In the genomic region with DNA sequence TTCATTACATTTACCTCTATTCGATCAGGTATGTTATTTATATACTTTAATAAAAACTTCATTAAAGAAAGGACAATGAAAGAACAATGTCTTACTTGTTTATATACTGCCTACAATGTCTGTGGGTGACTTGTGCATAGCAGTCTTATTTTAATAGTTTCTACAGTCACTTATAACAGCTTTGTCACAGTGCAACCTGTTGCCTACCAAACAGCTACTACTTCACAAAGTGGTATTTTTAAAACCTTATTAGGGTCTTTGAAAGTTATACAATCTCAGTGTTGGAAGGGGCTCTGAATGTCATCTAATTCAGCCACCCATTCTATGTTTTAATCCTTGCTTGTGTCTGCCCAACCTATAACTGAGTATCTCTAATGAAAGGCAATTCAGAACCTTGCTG, we compare ENCODE assay signal across 22 cellular contexts. TPM values are rescaled to one million over a fixed set of nuclear protein-coding genes. Genes with fewer than 3 reads are reported as not detected.
A peak's percentile ranks its signal among the peaks of the same experiment; 100 is the strongest.
DNase-seq lines count a peak whose midpoint lies in the region; ATAC-seq, FAIRE-seq and TF ChIP-seq lines count a peak whose summit lies in the region.
"Had no signal": no experiment of that assay in that cellular context is flagged by ENCODE, and none has a peak within 500 bp of the region (broad histone marks: within the 10 kb centered on the region; RNA-seq: fewer than 3 reads in every experiment).

No MANE protein-coding gene starts in this region.

- intact Hi-C loops in natural killer cell (cut with micrococcal nuclease) = no loop called here
- intact Hi-C loops in K562 (cut with micrococcal nuclease) = no loop called here

- no TSS peak for BruUV-seq in K562 (replicated peaks; lab: Mats Ljungman, UMichigan)

- no peak for TF ChIP-seq RAD21 in K562 (CRISPR knock-in tag; conservative IDR thresholded peaks at IDR 0.05 in 1 of 2, IDR thresholded peaks at IDR 0.05 in 1 of 2)

- no peak overlapping the region for H3K4me2 ChIP-seq in K562 (ENCODE audit: insufficient read depth, low read length)
- H3K4me2 ChIP-seq: A549 had no signal

- 90% methylated on average over 1 of the region's 1 CpG for WGBS in K562 (ENCODE audit: insufficient coverage, low coverage, missing lambda C conversion rate)

- TF ChIP-seq POLR2A in K562 (conservative IDR thresholded peaks at IDR 0.05) = no peak

- H3K9me3 Mint-ChIP-seq in natural killer cell = no peaks in the 10 kb centered on the region
- no peaks in the 10 kb centered on the region for H3K9me3 Mint-ChIP-seq in natural killer cell treated with Interleukin-12 subunit alpha and Interleukin-12 subunit beta and Interleukin-15 and Interleukin-18, amount 100 ng/mL, for 72 hours
- no peaks in the 10 kb centered on the region for H3K9me3 Mint-ChIP-seq in stimulated activated effector memory CD8-positive, alpha-beta T cell treated with anti-CD3 and anti-CD28 coated beads, Interleukin-12 subunit alpha, Interleukin-12 subunit beta, amount 100 ng/mL, for 72 hours
- H3K9me3 Mint-ChIP-seq: CD8-positive, alpha-beta T cell had no signal

- CTCF ChIA-PET in K562 (lab: Yijun Ruan, JAX; ENCODE audit: low intra/inter-chr PET ratio) = no interaction called here

- ATAC-seq in natural killer cell (no peak), K562 (no peak; the same call in 2 of the 3 replicates)
- no peak for ATAC-seq in natural killer cell treated with Interleukin-12 subunit alpha and Interleukin-12 subunit beta and Interleukin-15 and Interleukin-18, amount 100 ng/mL, for 72 hours
- no peak for ATAC-seq in stimulated activated effector memory CD8-positive, alpha-beta T cell treated with anti-CD3 and anti-CD28 coated beads, Interleukin-12 subunit alpha, Interleukin-12 subunit beta, amount 100 ng/mL, for 72 hours
- ATAC-seq: A549; CD8-positive, alpha-beta T cell had no signal

- no peak overlapping the region for H3K9ac ChIP-seq in K562 (ENCODE audit: insufficient read depth in 1 of 2, low read depth in 2 of 2, low read length in 2 of 2)
- H3K9ac ChIP-seq: GM23248 had no signal

- H3K4me1 Mint-ChIP-seq in natural killer cell = peaks cover 76 to 77% of the 10 kb centered on the region in 2 donors
- peaks cover 42 to 68% of the 10 kb centered on the region in 2 donors for H3K4me1 Mint-ChIP-seq in natural killer cell treated with Interleukin-12 subunit alpha and Interleukin-12 subunit beta and Interleukin-15 and Interleukin-18, amount 100 ng/mL, for 72 hours (ENCODE audit: low read depth in 2 of 2)
- H3K4me1 Mint-ChIP-seq in stimulated activated effector memory CD8-positive, alpha-beta T cell treated with anti-CD3 and anti-CD28 coated beads, Interleukin-12 subunit alpha, Interleukin-12 subunit beta, amount 100 ng/mL, for 72 hours = peaks cover 62% of the 10 kb centered on the region

- H3K4me3 ChIP-seq in K562 = no peak overlapping the region
- H3K4me3 ChIP-seq: A549, GM23248 had no signal

- H3K79me2 ChIP-seq in K562 (ENCODE audit: control insufficient read depth, insufficient read depth, low read length) = peaks cover 99% of the 10 kb centered on the region

- H3K9me3 ChIP-seq in K562 (replicated peaks; ENCODE audit: control insufficient read depth, insufficient read depth, low read depth, low read length) = no peaks in the 10 kb centered on the region
- H3K9me3 ChIP-seq: A549, Caco-2 had no signal

- TF ChIP-seq CTCF in natural killer cell (IDR thresholded peaks at IDR 0.05) = no peak
- no peak for TF ChIP-seq CTCF in K562 (IDR thresholded peaks at IDR 0.05 in 2 of 3, conservative IDR thresholded peaks at IDR 0.05 in 1 of 3; ENCODE audit: insufficient read depth in 2 of 3, low read depth in 1 of 3, low read length in 3 of 3)

- POLR2A ChIA-PET in K562 (lab: Yijun Ruan, JAX) = interaction anchor here (1.1 to 2.8 kb wide), 3 partner anchors 8 to 1765 kb away, joined by 3 to 9 read pairs (median 3); no protein-coding TSS in a partner anchor

- H3K36me3 ChIP-seq in K562 (ENCODE audit: control insufficient read depth, insufficient read depth, low read length) = peaks cover 51% of the 10 kb centered on the region

- H3K4me1 ChIP-seq in K562 (replicated peaks in 1 of 2; ENCODE audit: control insufficient read depth in 2 of 2, insufficient read depth in 2 of 2, low read length in 2 of 2) = peaks cover 0 to 35% of the 10 kb centered on the region in 2 experiments; a peak in 3 of 5 replicates

- TF ChIP-seq EP300 in K562 (IDR thresholded peaks at IDR 0.05; ENCODE audit: low read length) = no peak

- in situ Hi-C loops in K562 (cut with MboI) = loop anchor here (25.0 kb wide), 1 partner anchor 1296 kb away; no protein-coding TSS in a partner anchor

- H3K9me1 ChIP-seq in K562 (ENCODE audit: control insufficient read depth, insufficient read depth, low read length) = no peaks in the 10 kb centered on the region

- H3K27ac Mint-ChIP-seq in natural killer cell = peak overlapping the region; percentile 11 to 67
- H3K27ac Mint-ChIP-seq in natural killer cell treated with Interleukin-12 subunit alpha and Interleukin-12 subunit beta and Interleukin-15 and Interleukin-18, amount 100 ng/mL, for 72 hours = no peak overlapping the region
- H3K27ac Mint-ChIP-seq in stimulated activated effector memory CD8-positive, alpha-beta T cell treated with anti-CD3 and anti-CD28 coated beads, Interleukin-12 subunit alpha, Interleukin-12 subunit beta, amount 100 ng/mL, for 72 hours = peak overlapping the region; percentile 54
- H3K27ac Mint-ChIP-seq: CD8-positive, alpha-beta T cell had no signal

- FAIRE-seq in K562 (lab: Jason Lieb, UNC) = peak; percentile 11
- FAIRE-seq in RCC 7860 (lab: Jason Lieb, UNC) = no peak
- FAIRE-seq: A549, G401.6, GM12892, GM19239, H1 had no signal

- H3K27me3 ChIP-seq in K562 (ENCODE audit: control insufficient read depth in 2 of 2, insufficient read depth in 2 of 2, low read length in 2 of 2) = no peaks in the 10 kb centered on the region

- no peak for DNase-seq in natural killer cell
- no peak for DNase-seq in natural killer cell treated with Interleukin-12 subunit alpha and Interleukin-12 subunit beta and Interleukin-15 and Interleukin-18, amount 100 ng/mL, for 72 hours (ENCODE audit: low spot score)
- DNase-seq in K562 (ENCODE audit: extremely low read depth in 1 of 4, low spot score in 3 of 4) = no peak
- DNase-seq in stimulated activated effector memory CD8-positive, alpha-beta T cell treated with anti-CD3 and anti-CD28 coated beads, Interleukin-12 subunit alpha, Interleukin-12 subunit beta, amount 100 ng/mL, for 72 hours (ENCODE audit: low spot score in 2 of 2) = no peak
- no peak for DNase-seq in middle frontal gyrus (ENCODE audit: extremely low spot score, low spot score)
- no peak for DNase-seq in RCC 7860 (ENCODE audit: low spot score)
- DNase-seq: 8988T; ACHN; AML-193; C1 segment of cervical spinal cord; Caco-2; CD8-positive, alpha-beta T cell; DMS153; DND-41; GM23248; H7; HCEC 1CT had no signal

- no peak overlapping the region for H2AFZ ChIP-seq in K562 (ENCODE audit: low read depth, low read length)
- H2AFZ ChIP-seq: GM23248 had no signal

- H3K4me3 Mint-ChIP-seq in natural killer cell = no peak overlapping the region
- no peak overlapping the region for H3K4me3 Mint-ChIP-seq in natural killer cell treated with Interleukin-12 subunit alpha and Interleukin-12 subunit beta and Interleukin-15 and Interleukin-18, amount 100 ng/mL, for 72 hours
- no peak overlapping the region for H3K4me3 Mint-ChIP-seq in stimulated activated effector memory CD8-positive, alpha-beta T cell treated with anti-CD3 and anti-CD28 coated beads, Interleukin-12 subunit alpha, Interleukin-12 subunit beta, amount 100 ng/mL, for 72 hours
- H3K4me3 Mint-ChIP-seq: CD8-positive, alpha-beta T cell had no signal

- no peaks in the 10 kb centered on the region for H3K27me3 Mint-ChIP-seq in natural killer cell (ENCODE audit: low read depth in 2 of 2)
- no peaks in the 10 kb centered on the region for H3K27me3 Mint-ChIP-seq in natural killer cell treated with Interleukin-12 subunit alpha and Interleukin-12 subunit beta and Interleukin-15 and Interleukin-18, amount 100 ng/mL, for 72 hours

- H4K20me1 ChIP-seq in K562 (replicated peaks; ENCODE audit: control insufficient read depth, insufficient read depth, low read length) = no peaks in the 10 kb centered on the region

- no peaks in the 10 kb centered on the region for H3K36me3 Mint-ChIP-seq in natural killer cell
- H3K36me3 Mint-ChIP-seq in natural killer cell treated with Interleukin-12 subunit alpha and Interleukin-12 subunit beta and Interleukin-15 and Interleukin-18, amount 100 ng/mL, for 72 hours = peaks cover 10% of the 10 kb centered on the region
- peaks cover 34% of the 10 kb centered on the region for H3K36me3 Mint-ChIP-seq in stimulated activated effector memory CD8-positive, alpha-beta T cell treated with anti-CD3 and anti-CD28 coated beads, Interleukin-12 subunit alpha, Interleukin-12 subunit beta, amount 100 ng/mL, for 72 hours

- H3K27ac ChIP-seq in K562 (ENCODE audit: extremely low read depth, low read depth, low read length) = no peak overlapping the region
- H3K27ac ChIP-seq: A549, GM23248 had no signal

TF ChIP-seq in K562, 482 proteins besides CTCF, POLR2A, EP300 and RAD21 (continues in another document):
- TF ChIP-seq FIP1L1 (IDR thresholded peaks at IDR 0.05; ENCODE audit: low read depth, low read length, poor library complexity, severe bottlenecking) = no peak
- TF ChIP-seq ZNF224 (CRISPR knock-in tag; IDR thresholded peaks at IDR 0.05) = no peak
- no peak for TF ChIP-seq FOXK1 (CRISPR knock-in tag; IDR thresholded peaks at IDR 0.05; ENCODE audit: borderline replicate concordance)
- TF ChIP-seq ZFX (CRISPR knock-in tag; IDR thresholded peaks at IDR 0.05) = peak; percentile 12; the same call in 1 of the 2 replicates

RNA-seq across cellular contexts. Expression of a gene that starts 19.0 kb away (rescaled TPM):
- total RNA-seq in natural killer cell (100 to 1,000 TPM; 161 to 170 (median 165) TPM), K562 (2014; rRNA removed) (94.4 and 128 TPM in 2 replicates), K562 (2014; rRNA removed; fragmentation: Illumina TruSeq; extraction: Trizol) (156 and 189 TPM in 2 replicates), K562 (2015; rRNA removed; fragmentation: Illumina TruSeq; extraction: Trizol) (154 and 159 TPM in 2 replicates), K562 (2021) (236 and 261 TPM in 2 replicates)
- 100 to 1,000 TPM; 148 to 190 TPM for total RNA-seq in natural killer cell treated with Interleukin-12 subunit alpha and Interleukin-12 subunit beta and Interleukin-15 and Interleukin-18, amount 100 ng/mL, for 72 hours
- 24.4 and 41.1 TPM in 2 replicates for total RNA-seq in K562 (2011; cell fraction: chromatin; rRNA removed; ENCODE audit: low replicate concordance)
- total RNA-seq in K562 (2011; cell fraction: nucleolus; rRNA removed) = 26.7 and 34.1 TPM in 2 replicates
- 43.8 and 76.6 TPM in 2 replicates for total RNA-seq in K562 (2011; cell fraction: nucleoplasm; rRNA removed)
- polyA plus RNA-seq in K562 (2011; rRNA removed) (189 and 191 TPM in 2 replicates), K562 (2014; fragmentation: Illumina TruSeq; extraction: Trizol) (224 and 243 TPM in 2 replicates), K562 (2014; fragmentation: Nextera tagmentation; extraction: Ambion mirVana) (10 to 100 TPM; 68.5 to 68.6 TPM), K562 (2014; rRNA removed) (133 and 148 TPM in 2 replicates)
- polyA plus RNA-seq in K562 (2011; cell fraction: cytosol; rRNA removed) = 69.3 and 142 TPM in 2 replicates
- polyA plus RNA-seq in K562 (2011; cell fraction: nucleus; rRNA removed) = 61.0 and 67.9 TPM in 2 replicates
- 190 and 199 TPM in 2 replicates for polyA plus RNA-seq in K562 (2012)
- 247 and 299 TPM in 2 replicates for polyA minus RNA-seq in K562 (2011; rRNA and poly(A)+ RNA removed)
- 168 and 172 TPM in 2 replicates for polyA minus RNA-seq in K562 (2011; cell fraction: cytosol; rRNA and poly(A)+ RNA removed)
- 70.3 and 88.3 TPM in 2 replicates for polyA minus RNA-seq in K562 (2011; cell fraction: nucleus; rRNA and poly(A)+ RNA removed)

Comparison
In these comparisons a context has a peak if more than half of its experiments do, and no peak if none do; other contexts are left out.
1. H3K27ac Mint-ChIP-seq: peak in natural killer cell (2 of 2) and stimulated activated effector memory CD8-positive, alpha-beta T cell treated with anti-CD3 and anti-CD28 coated beads, Interleukin-12 subunit alpha, Interleukin-12 subunit beta, amount 100 ng/mL, for 72 hours (single experiment); none in natural killer cell treated with Interleukin-12 subunit alpha and Interleukin-12 subunit beta and Interleukin-15 and Interleukin-18, amount 100 ng/mL, for 72 hours (0 of 2).